Comparison of ENCODE assay signal across 8 cellular contexts in genomic region chr6:107075951-107076381, GRCh38. TPM values are rescaled to one million over a fixed set of nuclear protein-coding genes. Genes with fewer than 3 reads are reported as not detected.
DNase-seq lines count a peak whose midpoint lies in the region; ATAC-seq and TF ChIP-seq lines count a peak whose summit lies in the region.

No MANE protein-coding gene starts in this region.

- no peak overlapping the region for H3K4ac ChIP-seq in IMR-90 (ENCODE audit: low read depth, low read length)

- H3K18ac ChIP-seq in IMR-90 (ENCODE audit: low read depth, low read length): no peak overlapping the region

- TF ChIP-seq CTCF in BE2C (IDR thresholded peaks at IDR 0.05; ENCODE audit: low read depth, low read length) (peak; percentile 24), IMR-90 (conservative IDR thresholded peaks at IDR 0.05; ENCODE audit: low read depth, low read length) (peak; percentile 16; the same call in 1 of the 2 replicates), astrocyte of the spinal cord (IDR thresholded peaks at IDR 0.05; ENCODE audit: low read depth, low read length) (peak; percentile 17)

- peak; percentile 14; the same call in 1 of the 2 replicates for TF ChIP-seq RAD21 in IMR-90 (IDR thresholded peaks at IDR 0.05; ENCODE audit: low read length)

- H3K79me1 ChIP-seq in IMR-90 (ENCODE audit: low read depth in 1 of 2, low read length in 2 of 2): no peaks in the 10 kb centered on the region

- H2AFZ ChIP-seq in IMR-90 (replicated peaks; ENCODE audit: low read length, poor library complexity): no peak overlapping the region

- H3K14ac ChIP-seq in IMR-90 (replicated peaks; ENCODE audit: low read depth, low read length): no peak overlapping the region

- no peak overlapping the region for H3K4me2 ChIP-seq in IMR-90 (ENCODE audit: low read depth, low read length)

- no peak overlapping the region for H4K91ac ChIP-seq in IMR-90 (ENCODE audit: insufficient read depth, low read depth, low read length)

- CTCF ChIA-PET in IMR-90 (lab: Yijun Ruan, JAX): no interaction called here

- in situ Hi-C loops in IMR-90 (cut with MboI; ENCODE audit: low sequenced_read_pairs) (no loop called here), astrocyte of the spinal cord (cut with HindIII; ENCODE audit: low sequenced_read_pairs) (no loop called here)

- H3K56ac ChIP-seq in IMR-90 (ENCODE audit: extremely low read depth, insufficient read depth, low read length): no peak overlapping the region

- no peaks in the 10 kb centered on the region for H3K27me3 ChIP-seq in BE2C
- H3K27me3 ChIP-seq in IMR-90 (ENCODE audit: control insufficient read depth, insufficient read depth, low read length): no peaks in the 10 kb centered on the region

- H3K36me3 ChIP-seq in BE2C (no peaks in the 10 kb centered on the region), IMR-90 (ENCODE audit: control insufficient read depth, insufficient read depth, low read length) (no peaks in the 10 kb centered on the region)

- no peak overlapping the region for H4K5ac ChIP-seq in IMR-90 (ENCODE audit: low read depth, low read length)

- POLR2A ChIA-PET in IMR-90 (lab: Charles Lee; ENCODE audit: unreplicated experiment): no interaction called here

- H3K27ac ChIP-seq in IMR-90 (ENCODE audit: insufficient read depth, low read length): no peak overlapping the region

- no TSS peak for BruUV-seq in IMR-90 (replicated peaks; lab: Mats Ljungman, UMichigan)

- H3K9me3 ChIP-seq in BE2C (no peaks in the 10 kb centered on the region), IMR-90 (ENCODE audit: control insufficient read depth, insufficient read depth, low read length) (no peaks in the 10 kb centered on the region)

- DNase-seq in BE2C (no peak), IMR-90 (peak; percentile 15), astrocyte of the spinal cord (ENCODE audit: low read depth, low spot score) (peak; percentile 27), middle frontal gyrus (ENCODE audit: extremely low spot score, low spot score) (peak; percentile 40), NCI-H748 (lab: John Stamatoyannopoulos, UW; ENCODE audit: unreplicated experiment) (no peak), H4 (ENCODE audit: low spot score) (no peak), iPS-NIHi7 (ENCODE audit: extremely low spot score) (no peak)

- H2AK5ac ChIP-seq in IMR-90 (ENCODE audit: low read depth, low read length): no peak overlapping the region

- H4K8ac ChIP-seq in IMR-90 (ENCODE audit: low read depth in 2 of 2, low read length in 2 of 2): no peak overlapping the region

- no CpG with 5 or more reads among the region's 6 CpGs for WGBS in IMR-90 (ENCODE audit: extremely low coverage in 2 of 2, insufficient read length in 1 of 2), 2 experiments

- no peak overlapping the region for H3K9ac ChIP-seq in IMR-90 (ENCODE audit: low read depth, low read length)

- H3K23ac ChIP-seq in IMR-90 (ENCODE audit: low read depth, low read length): no peak overlapping the region

- dilution Hi-C loops in IMR-90 (cut with HindIII; ENCODE audit: low sequenced_read_pairs, unreplicated experiment): no loop called here

- no peak overlapping the region for H3K4me3 ChIP-seq in BE2C (ENCODE audit: low read depth, low read length)
- H3K4me3 ChIP-seq in IMR-90 (ENCODE audit: insufficient read depth, low read depth, low read length): no peak overlapping the region
- H3K4me3 ChIP-seq in astrocyte of the spinal cord (ENCODE audit: low read depth, low read length): no peak overlapping the region

- ATAC-seq in IMR-90 (ENCODE audit: low read depth) (no peak), HG03354 (IDR thresholded peaks at IDR 0.05; ENCODE audit: poor library complexity, severe bottlenecking, unreplicated experiment) (no peak)

- intact Hi-C loops in IMR-90 (cut with micrococcal nuclease): no loop called here

- no peak overlapping the region for H2BK15ac ChIP-seq in IMR-90 (ENCODE audit: low read depth, low read length)

- H2BK5ac ChIP-seq in IMR-90 (ENCODE audit: low read depth, low read length, poor library complexity, severe bottlenecking): no peak overlapping the region

- no peak overlapping the region for H2BK20ac ChIP-seq in IMR-90 (ENCODE audit: low read depth, low read length)

- H2AK9ac ChIP-seq in IMR-90 (replicated peaks; ENCODE audit: low read depth, low read length, poor library complexity): no peak overlapping the region

- H2BK120ac ChIP-seq in IMR-90 (ENCODE audit: low read depth, low read length): no peak overlapping the region

- TF ChIP-seq POLR2A in IMR-90 (IDR thresholded peaks at IDR 0.05; ENCODE audit: low read depth, low read length): no peak

- no peaks in the 10 kb centered on the region for H4K20me1 ChIP-seq in IMR-90 (ENCODE audit: insufficient read depth, low read length)

- no peaks in the 10 kb centered on the region for H3K4me1 ChIP-seq in BE2C
- no peaks in the 10 kb centered on the region for H3K4me1 ChIP-seq in IMR-90 (ENCODE audit: control insufficient read depth, insufficient read depth, low read length)

- no peaks in the 10 kb centered on the region for H3K9me1 ChIP-seq in IMR-90 (ENCODE audit: insufficient read depth, low read length)

TF ChIP-seq in IMR-90, 13 proteins besides CTCF, POLR2A, EP300 and RAD21:
- TF ChIP-seq MXI1 (IDR thresholded peaks at IDR 0.05; ENCODE audit: borderline replicate concordance, low read depth, low read length): no peak
- TF ChIP-seq NFE2L2 (IDR thresholded peaks at IDR 0.05; ENCODE audit: low read depth, low read length): no peak
- no peak for TF ChIP-seq CHD1 (IDR thresholded peaks at IDR 0.05; ENCODE audit: low read depth, low read length)
- TF ChIP-seq SMC3 (IDR thresholded peaks at IDR 0.05; ENCODE audit: low read depth, low read length): no peak
- no peak for TF ChIP-seq MAZ (IDR thresholded peaks at IDR 0.05; ENCODE audit: borderline replicate concordance, low read depth, low read length)
- no peak for TF ChIP-seq USF2 (IDR thresholded peaks at IDR 0.05; ENCODE audit: low read depth, low read length)
- no peak for TF ChIP-seq MAFK (IDR thresholded peaks at IDR 0.05; ENCODE audit: low read depth, low read length)
- TF ChIP-seq RFX5 (IDR thresholded peaks at IDR 0.05; ENCODE audit: low read depth, low read length): no peak
- TF ChIP-seq BHLHE40 (IDR thresholded peaks at IDR 0.05; ENCODE audit: low read depth, low read length): no peak
- no peak for TF ChIP-seq FOS (IDR thresholded peaks at IDR 0.05; ENCODE audit: low read depth, low read length)
- TF ChIP-seq CEBPB (IDR thresholded peaks at IDR 0.05; ENCODE audit: low read depth, low read length): no peak
- no peak for TF ChIP-seq ELK1 (IDR thresholded peaks at IDR 0.05; ENCODE audit: borderline replicate concordance, low read depth, low read length)
- TF ChIP-seq RCOR1 (IDR thresholded peaks at IDR 0.05; ENCODE audit: insufficient replicate concordance, low read length): no peak
TF ChIP-seq in IMR-90: peak in this region for 0.

RNA-seq across cellular contexts. Expression of gene BEND3, which starts 39.3 kb away (rescaled TPM):
- 3.6 TPM for polyA plus RNA-seq in BE2C (2012; ENCODE audit: insufficient read depth, insufficient read length, low read depth)
- 1.8 and 1.9 TPM in 2 replicates for total RNA-seq in IMR-90 (2012; rRNA removed)
- polyA plus RNA-seq in IMR-90 (2012; rRNA removed): 1.2 and 1.3 TPM in 2 replicates
- 0.67 and 0.78 TPM in 2 replicates for polyA plus RNA-seq in IMR-90 (2012; cell fraction: cytosol; rRNA removed)
- polyA plus RNA-seq in IMR-90 (2012; cell fraction: nucleus; rRNA removed; ENCODE audit: low replicate concordance): 1.2 and 1.4 TPM in 2 replicates
- 2.1 and 2.9 TPM in 2 replicates for total RNA-seq in H4 (2014; rRNA removed; shearing (Covaris generic))

RNA-seq across cellular contexts. Expression of gene MTRES1, which starts 48.0 kb away (rescaled TPM):
- 15.1 TPM for polyA plus RNA-seq in BE2C (2012; ENCODE audit: insufficient read depth, insufficient read length, low read depth)
- total RNA-seq in IMR-90 (2012; rRNA removed): 5.4 and 8.9 TPM in 2 replicates
- polyA plus RNA-seq in IMR-90 (2012; rRNA removed): 9.7 and 9.8 TPM in 2 replicates
- polyA plus RNA-seq in IMR-90 (2012; cell fraction: cytosol; rRNA removed): 2.1 and 2.9 TPM in 2 replicates
- 4.9 and 7.1 TPM in 2 replicates for polyA plus RNA-seq in IMR-90 (2012; cell fraction: nucleus; rRNA removed; ENCODE audit: low replicate concordance)
- 12.6 and 16.0 TPM in 2 replicates for total RNA-seq in H4 (2014; rRNA removed; shearing (Covaris generic))

Comparison
In these comparisons a context has a peak if more than half of its experiments do, and no peak if none do; other contexts are left out.
1. DNase-seq: peak in IMR-90 (single experiment), astrocyte of the spinal cord (single experiment) and middle frontal gyrus (single experiment); none in BE2C (single experiment), NCI-H748 (single experiment), H4 (single experiment) and iPS-NIHi7 (single experiment).
2. Peak in every context shown above with its lines, with median percentiles within 50 percentile points of each other: CTCF ChIP-seq.